Comparison of ENCODE assay signal across 2 cellular contexts in genomic region chr1:227333423-227333822, GRCh38.
TF ChIP-seq lines count a peak whose summit lies in the region.

No MANE protein-coding gene starts in this region.

TF ChIP-seq in GM23338, 12 proteins besides CTCF, POLR2A, EP300 and RAD21:
- no peak for TF ChIP-seq NANOG (IDR thresholded peaks at IDR 0.05; ENCODE audit: borderline replicate concordance)
- TF ChIP-seq ZNF331 (CRISPR knock-in tag; IDR thresholded peaks at IDR 0.05; ENCODE audit: low read depth), result peak; percentile 96

TF ChIP-seq in K562, 482 proteins besides CTCF, POLR2A, EP300 and RAD21 (continues in another document):
- TF ChIP-seq ZNF644 (tag; IDR thresholded peaks at IDR 0.05; ENCODE audit: low read depth) (no peak), ARID2 (IDR thresholded peaks at IDR 0.05) (no peak), FOXJ3 (CRISPR knock-in tag; IDR thresholded peaks at IDR 0.05) (no peak), GATA2 (CRISPR knock-in tag; IDR thresholded peaks at IDR 0.05) (no peak), ZBTB9 (CRISPR knock-in tag; IDR thresholded peaks at IDR 0.05) (no peak), MAFG (tag; conservative IDR thresholded peaks at IDR 0.05) (peak; percentile 58), SETDB1 (IDR thresholded peaks at IDR 0.05; ENCODE audit: low read length) (no peak), ZNF407 (IDR thresholded peaks at IDR 0.05; ENCODE audit: low read depth) (no peak), NR1H2 (CRISPR knock-in tag; IDR thresholded peaks at IDR 0.05) (no peak), POLR2H (tag; IDR thresholded peaks at IDR 0.05; ENCODE audit: low read depth) (no peak), TOE1 (IDR thresholded peaks at IDR 0.05; ENCODE audit: borderline replicate concordance) (no peak), TOE1 (CRISPR knock-in tag; IDR thresholded peaks at IDR 0.05; ENCODE audit: borderline replicate concordance, low read depth) (no peak), CBX5 (IDR thresholded peaks at IDR 0.05; ENCODE audit: borderline replicate concordance, low read depth) (no peak), THRAP3 (IDR thresholded peaks at IDR 0.05; ENCODE audit: borderline replicate concordance) (no peak), SAFB (IDR thresholded peaks at IDR 0.05; ENCODE audit: borderline replicate concordance, low read depth, low read length) (no peak), CREM (IDR thresholded peaks at IDR 0.05; ENCODE audit: low read depth) (no peak), KHSRP (IDR thresholded peaks at IDR 0.05) (no peak), TBP (optimal IDR thresholded peaks at IDR 0.05; ENCODE audit: low read depth, low read length) (no peak), CREB3 (tag; conservative IDR thresholded peaks at IDR 0.05; ENCODE audit: low read depth) (no peak), KAT8 (IDR thresholded peaks at IDR 0.05; ENCODE audit: low read depth) (no peak), CTBP1 (IDR thresholded peaks at IDR 0.05; ENCODE audit: borderline replicate concordance) (no peak), PBX2 (CRISPR knock-in tag; IDR thresholded peaks at IDR 0.05; ENCODE audit: low read depth) (no peak), PBX2 (tag; conservative IDR thresholded peaks at IDR 0.05; ENCODE audit: low read depth) (no peak), NCOA4 (IDR thresholded peaks at IDR 0.05; ENCODE audit: partially characterized antibody) (no peak), CHD2 (IDR thresholded peaks at IDR 0.05; ENCODE audit: low read depth, low read length) (no peak), CBFA2T2 (conservative IDR thresholded peaks at IDR 0.05) (peak; percentile 31; the same call in 1 of the 2 replicates), PRPF4 (IDR thresholded peaks at IDR 0.05; ENCODE audit: insufficient read depth, low read depth, low read length, poor library complexity, severe bottlenecking) (no peak), NFRKB (IDR thresholded peaks at IDR 0.05; ENCODE audit: low read depth) (no peak), BDP1 (IDR thresholded peaks at IDR 0.05; ENCODE audit: insufficient read depth, insufficient read length) (no peak), ETS1 (conservative IDR thresholded peaks at IDR 0.05; ENCODE audit: control insufficient read depth, low read depth, low read length) (0 out of 2 replicates have a peak, but pooled peaks have one; percentile 38), TAF9B (IDR thresholded peaks at IDR 0.05; ENCODE audit: partially characterized antibody) (peak; percentile 71), USF1 (CRISPR knock-in tag; IDR thresholded peaks at IDR 0.05) (no peak), PHB2 (IDR thresholded peaks at IDR 0.05; ENCODE audit: low read depth) (no peak), POLR2B (IDR thresholded peaks at IDR 0.05; ENCODE audit: low read depth, partially characterized antibody) (no peak), CBX3 (IDR thresholded peaks at IDR 0.05; ENCODE audit: borderline replicate concordance in 1 of 2, low read length in 2 of 2) (no peak), BRD9 (IDR thresholded peaks at IDR 0.05; ENCODE audit: low read depth, partially characterized antibody) (no peak), ELF2 (CRISPR knock-in tag; IDR thresholded peaks at IDR 0.05) (no peak), REST (CRISPR knock-in tag; IDR thresholded peaks at IDR 0.05; ENCODE audit: low read depth) (no peak), KAT2B (IDR thresholded peaks at IDR 0.05; ENCODE audit: low read depth, low read length) (no peak), SMARCA5 (IDR thresholded peaks at IDR 0.05) (no peak), MAFK (IDR thresholded peaks at IDR 0.05; ENCODE audit: low read length) (0 out of 2 replicates have a peak, but pooled peaks have one; percentile 27), HDAC8 (tag; IDR thresholded peaks at IDR 0.05) (no peak), ZBTB33 (CRISPR knock-in tag; IDR thresholded peaks at IDR 0.05) (no peak), TCF3 (CRISPR knock-in tag; IDR thresholded peaks at IDR 0.05) (peak; percentile 57), OTX1 (CRISPR knock-in tag; IDR thresholded peaks at IDR 0.05) (no peak), ZNF507 (tag; conservative IDR thresholded peaks at IDR 0.05) (no peak)
